Comparison of ENCODE assay signal across 9 cellular contexts in genomic region chr7:92763636-92764423, GRCh38.
A peak's percentile ranks its signal among the peaks of the same experiment; 100 is the strongest.
DNase-seq lines count a peak whose midpoint lies in the region; ATAC-seq, FAIRE-seq and TF ChIP-seq lines count a peak whose summit lies in the region.
"Had no signal": no experiment of that assay in that cellular context is flagged by ENCODE, and none has a peak within 500 bp of the region (broad histone marks: within the 10 kb centered on the region; RNA-seq: fewer than 3 reads in every experiment).

No MANE protein-coding gene starts in this region.

- SMC1A ChIA-PET in GM12878 (lab: Charles Lee; ENCODE audit: uncharacterized antibody, unreplicated experiment), result no interaction called here

- no peak for TF ChIP-seq RAD21 in GM12878 (IDR thresholded peaks at IDR 0.05; ENCODE audit: insufficient read depth, low read depth, low read length)

- intact Hi-C loops in GM12878 (cut with micrococcal nuclease; ENCODE audit: unreplicated experiment), result no loop called here

- H3K9ac ChIP-seq in GM12878 (ENCODE audit: control insufficient read depth, insufficient read depth, low read length), result no peak overlapping the region

- no peak overlapping the region for H3K4me3 ChIP-seq in GM12878

- H3K27me3 ChIP-seq in GM12878 (replicated peaks in 1 of 2; ENCODE audit: control insufficient read depth in 2 of 2, insufficient read depth in 2 of 2, low read length in 1 of 2), result no peaks in the 10 kb centered on the region

- no peak overlapping the region for H3K4me2 ChIP-seq in GM12878 (ENCODE audit: control insufficient read depth, insufficient read depth)

- H3K4me1 ChIP-seq in GM12878 (ENCODE audit: control insufficient read depth, insufficient read depth, low read length), result peaks cover 9% of the 10 kb centered on the region

- H3K79me2 ChIP-seq in GM12878 (ENCODE audit: control insufficient read depth, insufficient read depth, low read length), result peaks cover 17% of the 10 kb centered on the region

- no peak for TF ChIP-seq CTCF in GM12878 (IDR thresholded peaks at IDR 0.05 in 2 of 3, conservative IDR thresholded peaks at IDR 0.05 in 1 of 3; ENCODE audit: control insufficient read depth in 2 of 3, extremely low read depth in 1 of 3, insufficient read depth in 1 of 3, low read depth in 3 of 3, low read length in 3 of 3)
- no peak for TF ChIP-seq CTCF in GM10248 (IDR thresholded peaks at IDR 0.05; ENCODE audit: control extremely low read depth, extremely low read depth, low read depth, missing control alignments)

- FAIRE-seq in GM12878 (lab: Jason Lieb, UNC) (no peak), GM12892 (lab: Jason Lieb, UNC) (no peak)

- BruUV-seq in GM12878 (replicated peaks; lab: Mats Ljungman, UMichigan), result no TSS peak

- H3K9me3 ChIP-seq in GM12878 (replicated peaks; ENCODE audit: control insufficient read depth, insufficient read depth, low read length), result no peaks in the 10 kb centered on the region; the same call in 1 of the 3 replicates

- RAD21 ChIA-PET in GM12878 (lab: Charles Lee; ENCODE audit: unreplicated experiment), result no interaction called here

- no peaks in the 10 kb centered on the region for H4K20me1 ChIP-seq in GM12878 (ENCODE audit: control insufficient read depth, insufficient read depth)

- peak; percentile 72 for DNase-seq in DMS 273 (lab: John Stamatoyannopoulos, UW; ENCODE audit: unreplicated experiment)
- DNase-seq in DMS 273 treated with DMSO at 0.1 percent for 48 hours (lab: John Stamatoyannopoulos, UW), result no peak
- DNase-seq in NCI-H1417 (lab: John Stamatoyannopoulos, UW), result peak; percentile 35 to 94 (median 66)
- no peak for DNase-seq in GM12878 (ENCODE audit: low read depth, low spot score)
- peak; percentile 20 for DNase-seq in mucosa of gallbladder (ENCODE audit: low spot score)
- DNase-seq in GM10248 (ENCODE audit: extremely low spot score), result no peak
- no peak for DNase-seq in GM12892 (ENCODE audit: insufficient read length)

- H3K36me3 ChIP-seq in GM12878 (ENCODE audit: control insufficient read depth in 2 of 2, insufficient read depth in 2 of 2, low read length in 1 of 2), result peaks cover 3% of the 10 kb centered on the region in 2 experiments; a peak in 2 of 4 replicates

- no peak for TF ChIP-seq EP300 in GM12878 (IDR thresholded peaks at IDR 0.05; ENCODE audit: borderline replicate concordance in 1 of 2, control insufficient read depth in 1 of 2, low read depth in 2 of 2, low read length in 2 of 2)

- H2AFZ ChIP-seq in GM12878 (ENCODE audit: control insufficient read depth, low read depth, low read length), result no peak overlapping the region

- no peak overlapping the region for H3K27ac ChIP-seq in GM12878 (ENCODE audit: control insufficient read depth, insufficient read depth)
- H3K27ac ChIP-seq: 22Rv1 had no signal

- in situ Hi-C loops in GM12878 (cut with MboI), result no loop called here

- WGBS in GM12878 (ENCODE audit: insufficient coverage, insufficient replicate concordance, low lambda C conversion rate, missing lambda C conversion rate), result 93% methylated on average over 4 of the region's 4 CpGs

- TF ChIP-seq POLR2A in GM12878 (IDR thresholded peaks at IDR 0.05; ENCODE audit: low read depth, low read length), result no peak
- no peak for TF ChIP-seq POLR2A in GM12892 (IDR thresholded peaks at IDR 0.05; ENCODE audit: low read depth, low read length)

- CTCF ChIA-PET in GM12878 (lab: Yijun Ruan, JAX), result no interaction called here
- CTCF ChIA-PET in GM10248 (lab: Yijun Ruan, JAX), result interaction anchor here (1.3 kb wide), 1 partner anchor 19 kb away, joined by 3 read pairs; no protein-coding TSS in a partner anchor

- ATAC-seq in GM12878 (peak; percentile 56), HG03354 (IDR thresholded peaks at IDR 0.05; ENCODE audit: poor library complexity, severe bottlenecking, unreplicated experiment) (no peak)

- POLR2A ChIA-PET in GM12878 (lab: Charles Lee) (no interaction called here), GM10248 (lab: Yijun Ruan, JAX) (no interaction called here)

TF ChIP-seq in GM12878, 131 proteins besides CTCF, POLR2A, EP300 and RAD21:
- peak; percentile 8; the same call in 1 of the 2 replicates for TF ChIP-seq RUNX3 (IDR thresholded peaks at IDR 0.05; ENCODE audit: low read length)
- TF ChIP-seq, protein P1, sequence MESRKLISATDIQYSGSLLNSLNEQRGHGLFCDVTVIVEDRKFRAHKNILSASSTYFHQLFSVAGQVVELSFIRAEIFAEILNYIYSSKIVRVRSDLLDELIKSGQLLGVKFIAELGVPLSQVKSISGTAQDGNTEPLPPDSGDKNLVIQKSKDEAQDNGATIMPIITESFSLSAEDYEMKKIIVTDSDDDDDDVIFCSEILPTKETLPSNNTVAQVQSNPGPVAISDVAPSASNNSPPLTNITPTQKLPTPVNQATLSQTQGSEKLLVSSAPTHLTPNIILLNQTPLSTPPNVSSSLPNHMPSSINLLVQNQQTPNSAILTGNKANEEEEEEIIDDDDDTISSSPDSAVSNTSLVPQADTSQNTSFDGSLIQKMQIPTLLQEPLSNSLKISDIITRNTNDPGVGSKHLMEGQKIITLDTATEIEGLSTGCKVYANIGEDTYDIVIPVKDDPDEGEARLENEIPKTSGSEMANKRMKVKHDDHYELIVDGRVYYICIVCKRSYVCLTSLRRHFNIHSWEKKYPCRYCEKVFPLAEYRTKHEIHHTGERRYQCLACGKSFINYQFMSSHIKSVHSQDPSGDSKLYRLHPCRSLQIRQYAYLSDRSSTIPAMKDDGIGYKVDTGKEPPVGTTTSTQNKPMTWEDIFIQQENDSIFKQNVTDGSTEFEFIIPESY (IDR thresholded peaks at IDR 0.05), result no peak
- TF ChIP-seq NR2C1 (IDR thresholded peaks at IDR 0.05), result no peak
- no peak for TF ChIP-seq ZNF274 (IDR thresholded peaks at IDR 0.05; ENCODE audit: insufficient read depth, insufficient read length)
- 0 out of 2 replicates have a peak, but pooled peaks have one; percentile 11 for TF ChIP-seq EED (IDR thresholded peaks at IDR 0.05; ENCODE audit: low read depth)
- TF ChIP-seq, protein P2, sequence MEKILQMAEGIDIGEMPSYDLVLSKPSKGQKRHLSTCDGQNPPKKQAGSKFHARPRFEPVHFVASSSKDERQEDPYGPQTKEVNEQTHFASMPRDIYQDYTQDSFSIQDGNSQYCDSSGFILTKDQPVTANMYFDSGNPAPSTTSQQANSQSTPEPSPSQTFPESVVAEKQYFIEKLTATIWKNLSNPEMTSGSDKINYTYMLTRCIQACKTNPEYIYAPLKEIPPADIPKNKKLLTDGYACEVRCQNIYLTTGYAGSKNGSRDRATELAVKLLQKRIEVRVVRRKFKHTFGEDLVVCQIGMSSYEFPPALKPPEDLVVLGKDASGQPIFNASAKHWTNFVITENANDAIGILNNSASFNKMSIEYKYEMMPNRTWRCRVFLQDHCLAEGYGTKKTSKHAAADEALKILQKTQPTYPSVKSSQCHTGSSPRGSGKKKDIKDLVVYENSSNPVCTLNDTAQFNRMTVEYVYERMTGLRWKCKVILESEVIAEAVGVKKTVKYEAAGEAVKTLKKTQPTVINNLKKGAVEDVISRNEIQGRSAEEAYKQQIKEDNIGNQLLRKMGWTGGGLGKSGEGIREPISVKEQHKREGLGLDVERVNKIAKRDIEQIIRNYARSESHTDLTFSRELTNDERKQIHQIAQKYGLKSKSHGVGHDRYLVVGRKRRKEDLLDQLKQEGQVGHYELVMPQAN (conservative IDR thresholded peaks at IDR 0.05), result no peak
- no peak for TF ChIP-seq POLR2AphosphoS5 (IDR thresholded peaks at IDR 0.05; ENCODE audit: low read length)

Comparison
In these comparisons a context has a peak if more than half of its experiments do, and no peak if none do; other contexts are left out.
1. DNase-seq: peak in DMS 273 (single experiment), NCI-H1417 (3 of 3) and mucosa of gallbladder (single experiment); none in DMS 273 treated with DMSO at 0.1 percent for 48 hours (single experiment), GM12878 (single experiment), GM10248 (single experiment) and GM12892 (single experiment).